34 cellular contexts compared by ENCODE assay signal in the genomic region with DNA sequence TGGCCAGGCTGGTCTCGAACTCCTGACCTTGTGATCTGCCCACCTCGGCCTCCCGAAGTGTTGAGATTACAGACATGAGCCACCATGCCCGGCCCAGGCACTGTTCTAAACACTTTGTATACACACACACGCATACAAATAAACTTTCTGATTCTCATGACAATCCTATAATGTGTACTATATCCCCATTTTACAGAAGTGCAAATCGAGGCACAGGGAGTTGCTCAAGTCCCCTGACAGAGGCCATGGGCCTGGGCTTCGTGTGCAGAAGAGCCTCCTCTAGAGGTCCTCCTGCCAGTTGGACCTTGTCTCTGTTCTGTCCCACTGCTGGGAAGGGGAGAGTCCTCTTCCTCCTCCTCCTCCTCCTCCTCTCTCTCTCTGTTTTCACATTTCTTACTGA. TPM values are rescaled to one million over a fixed set of nuclear protein-coding genes. Genes with fewer than 3 reads are reported as not detected.
"Had no signal": no experiment of that assay in that cellular context is flagged by ENCODE, and none has a peak within 500 bp of the region (broad histone marks: within the 10 kb centered on the region; RNA-seq: fewer than 3 reads in every experiment).

No MANE protein-coding gene starts in this region.

- H3K4me3 ChIP-seq: MG63 had no signal

- DNase-seq: Kasumi-1, MM.1S, MV-4-11, NCI-H1048, NCI-H1092, NCI-H1092 treated with DMSO at 0.1 percent for 48 hours, NCI-H1105, NCI-H1105 treated with DMSO at 0.1 percent for 48 hours, NCI-H1417, NCI-H1417 treated with DMSO at 0.1 percent for 48 hours, NCI-H1436, NCI-H1436 treated with DMSO at 0.1 percent for 48 hours, NCI-H1694, NCI-H1694 treated with DMSO at 0.1 percent for 48 hours, NCI-H187, NCI-H187 treated with DMSO at 0.1 percent for 48 hours, NCI-H1930, NCI-H2029, NCI-H2029 treated with DMSO at 0.1 percent for 48 hours, NCI-H2081, NCI-H2081 treated with DMSO at 0.1 percent for 48 hours, NCI-H2107, NCI-H2171, NCI-H2227 treated with DMSO at 0.1 percent for 48 hours, NCI-H226, NCI-H345, NCI-H446, NCI-H446 treated with DMSO at 0.1 percent for 48 hours, NCI-H510A, NCI-H510A treated with DMSO at 0.1 percent for 48 hours, NCI-H524, NCI-H524 treated with DMSO at 0.1 percent for 48 hours had no signal

- H3K36me3 ChIP-seq: MG63 had no signal

- H3K9me3 ChIP-seq: MG63 had no signal

RNA-seq across cellular contexts. Expression of a gene that starts 9.9 kb away (rescaled TPM):
- total RNA-seq: MCF 10A had no signal
